ENCODE assay signal across 8 cellular contexts in the genomic region with DNA sequence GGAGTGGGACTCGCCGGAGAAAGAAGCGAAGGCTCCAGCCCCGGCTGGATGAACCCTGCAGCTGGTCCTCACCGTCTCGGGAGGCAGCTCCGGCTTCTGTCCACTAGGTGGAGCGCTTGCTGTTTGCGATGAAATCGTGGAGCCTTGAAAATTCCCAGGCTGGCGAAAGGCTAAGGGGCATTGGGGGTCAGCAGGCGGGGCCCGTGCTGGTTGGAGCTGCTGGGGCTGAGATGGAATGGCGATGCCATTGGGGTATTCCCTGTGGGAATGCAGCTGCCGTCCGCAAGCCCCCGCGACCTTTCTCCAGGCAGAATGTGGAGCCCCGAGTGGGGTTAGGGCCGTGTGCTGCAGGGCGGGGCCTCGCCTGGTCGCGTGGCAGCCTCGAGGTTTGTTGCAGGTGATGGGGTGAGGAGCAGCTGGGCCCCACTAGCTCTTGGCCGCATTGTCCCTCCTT.
DNase-seq lines count a peak whose midpoint lies in the region; ATAC-seq, FAIRE-seq and TF ChIP-seq lines count a peak whose summit lies in the region.

No MANE protein-coding gene starts in this region.

- DNase-seq in Ammon's horn (ENCODE audit: low spot score) (peak; percentile 79), H54 (ENCODE audit: insufficient read length, low spot score) (peak; percentile 82), NCI-H748 treated with DMSO at 0.1 percent for 48 hours (lab: John Stamatoyannopoulos, UW) (peak; percentile 58), epithelial cell of proximal tubule (ENCODE audit: low read depth) (no peak), mucosa of gallbladder (ENCODE audit: low spot score) (peak; percentile 77)
- DNase-seq in activated CD8-positive, alpha-beta memory T cell treated with anti-CD3 and anti-CD28 coated beads, Interleukin-2, amount 50 U/mL, for 24 hours (ENCODE audit: extremely low read depth) = peak; percentile 32
- DNase-seq in stimulated activated CD8-positive, alpha-beta memory T cell treated with anti-CD3 and anti-CD28 coated beads, Interleukin-7, amount 100 ng/mL, for 24 hours (ENCODE audit: low read depth) = peak; percentile 48

- peak; percentile 94 for TF ChIP-seq CTCF in epithelial cell of proximal tubule (conservative IDR thresholded peaks at IDR 0.05; ENCODE audit: low read depth, low read length)

- no peak for ATAC-seq in GM18498 (IDR thresholded peaks at IDR 0.05; ENCODE audit: unreplicated experiment)

- FAIRE-seq in H54 (lab: Jason Lieb, UNC) = no peak

- peak overlapping the region; percentile 3 for H3K4me3 ChIP-seq in epithelial cell of proximal tubule (ENCODE audit: low read depth, low read length)

- TF ChIP-seq POLR2A in H54 (IDR thresholded peaks at IDR 0.05; ENCODE audit: low read depth, low read length) = no peak
